1 cellular context compared by ENCODE assay signal in the genomic region with DNA sequence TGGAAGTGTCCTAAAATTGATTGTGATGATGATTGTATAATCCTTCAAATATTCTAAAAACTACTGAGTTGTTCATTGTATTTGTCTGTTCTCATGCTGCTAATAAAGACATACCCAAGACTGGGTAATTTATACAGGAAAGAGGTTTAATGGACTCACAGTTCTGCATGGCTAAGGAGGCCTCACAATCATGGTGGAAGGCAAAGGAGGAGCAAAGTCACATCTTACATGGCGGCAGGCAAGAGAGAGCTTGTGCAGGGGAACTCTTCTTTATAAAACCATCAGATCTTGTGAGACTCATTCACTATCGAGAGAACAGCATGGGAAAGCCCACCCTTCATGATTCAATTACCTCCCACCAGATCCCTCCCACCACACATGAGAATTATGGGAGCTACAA. TPM values are rescaled to one million over a fixed set of nuclear protein-coding genes. Genes with fewer than 3 reads are reported as not detected.
"Had no signal": no experiment of that assay in that cellular context is flagged by ENCODE, and none has a peak within 500 bp of the region (broad histone marks: within the 10 kb centered on the region; RNA-seq: fewer than 3 reads in every experiment).

No MANE protein-coding gene starts in this region.

RNA-seq across cellular contexts. Expression of a gene that starts 27.2 kb away (rescaled TPM):
- total RNA-seq: H4 had no signal
